In genomic region chr15:101167791-101168462, GRCh38 we compare ENCODE assay signal across 8 cellular contexts.
A peak's percentile ranks its signal among the peaks of the same experiment; 100 is the strongest.
DNase-seq lines count a peak whose midpoint lies in the region; ATAC-seq and TF ChIP-seq lines count a peak whose summit lies in the region.

No MANE protein-coding gene starts in this region.

- no peak overlapping the region for H3K4me2 ChIP-seq in mesendoderm (ENCODE audit: low read length)

- H3K56ac ChIP-seq in mesendoderm (ENCODE audit: low read length): no peak overlapping the region

- H3K9ac ChIP-seq in mesendoderm (ENCODE audit: low read length): no peak overlapping the region

- ATAC-seq in HG03442 (IDR thresholded peaks at IDR 0.05; ENCODE audit: unreplicated experiment) (peak; percentile 63), HG02852 (IDR thresholded peaks at IDR 0.05; ENCODE audit: unreplicated experiment) (no peak)

- H3K4ac ChIP-seq in mesendoderm (ENCODE audit: low read depth, low read length): no peak overlapping the region

- no peak overlapping the region for H2AK5ac ChIP-seq in mesendoderm (ENCODE audit: low read length)

- H3K36me3 ChIP-seq in mesendoderm (ENCODE audit: control insufficient read depth, insufficient read depth, low read length): no peaks in the 10 kb centered on the region

- H3K27ac ChIP-seq in mesendoderm (ENCODE audit: low read depth, low read length): no peak overlapping the region

- TF ChIP-seq CTCF in chondrocyte (IDR thresholded peaks at IDR 0.05) (no peak), type B pancreatic cell (conservative IDR thresholded peaks at IDR 0.05) (no peak)

- H3K4me1 Mint-ChIP-seq in chondrocyte (ENCODE audit: low read depth) (peaks cover 40% of the 10 kb centered on the region), type B pancreatic cell (ENCODE audit: unreplicated experiment) (peaks cover 11% of the 10 kb centered on the region)

- H3K9me3 Mint-ChIP-seq in chondrocyte (ENCODE audit: low read depth) (peaks cover 28% of the 10 kb centered on the region), type B pancreatic cell (peaks cover 26% of the 10 kb centered on the region)

- H3K27me3 Mint-ChIP-seq in chondrocyte (ENCODE audit: low read depth): no peaks in the 10 kb centered on the region
- no peaks in the 10 kb centered on the region for H3K27me3 Mint-ChIP-seq in type B pancreatic cell

- H3K4me3 ChIP-seq in mesendoderm (ENCODE audit: low read length): no peak overlapping the region

- peak overlapping the region; percentile 98 for H3K27ac Mint-ChIP-seq in chondrocyte (ENCODE audit: unreplicated experiment)
- no peak overlapping the region for H3K27ac Mint-ChIP-seq in type B pancreatic cell

- no peaks in the 10 kb centered on the region for H3K79me1 ChIP-seq in mesendoderm (ENCODE audit: low read length)

- H2BK5ac ChIP-seq in mesendoderm (ENCODE audit: low read length): no peak overlapping the region

- no peak overlapping the region for H2BK15ac ChIP-seq in mesendoderm (replicated peaks; ENCODE audit: low read depth)

- H3K23ac ChIP-seq in mesendoderm (ENCODE audit: low read length): no peak overlapping the region

- WGBS in mesendoderm (ENCODE audit: extremely low coverage, insufficient coverage, low lambda C conversion rate): no CpG with 5 or more reads among the region's 13 CpGs

- H3K79me2 ChIP-seq in mesendoderm (ENCODE audit: control insufficient read depth, insufficient read depth, low read length): no peaks in the 10 kb centered on the region

- no peak overlapping the region for H2BK120ac ChIP-seq in mesendoderm (ENCODE audit: low read depth, low read length)

- no peaks in the 10 kb centered on the region for H3K4me1 ChIP-seq in mesendoderm (ENCODE audit: control insufficient read depth, low read depth, low read length)

- DNase-seq in COLO829 (ENCODE audit: low spot score): peak; percentile 98
- DNase-seq in activated CD4-positive, CD25-positive, alpha-beta regulatory T cell treated with anti-CD3 and anti-CD28 coated beads, Interleukin-2, amount 50 U/mL, for 72 hours: peak; percentile 51
- no peak for DNase-seq in chondrocyte (ENCODE audit: low spot score)
- peak; percentile 87 for DNase-seq in mesendoderm
- DNase-seq in stimulated activated CD8-positive, alpha-beta memory T cell treated with anti-CD3 and anti-CD28 coated beads, Interleukin-7, amount 100 ng/mL, for 48 hours (ENCODE audit: extremely low read depth in 1 of 2, low read depth in 1 of 2): peak; percentile 51 to 87
- DNase-seq in type B pancreatic cell (ENCODE audit: extremely low spot score, unreplicated experiment): no peak

- H3K18ac ChIP-seq in mesendoderm (ENCODE audit: low read length): peak overlapping the region; percentile 2

- peak overlapping the region; percentile 53 for H3K4me3 Mint-ChIP-seq in chondrocyte (ENCODE audit: unreplicated experiment)
- H3K4me3 Mint-ChIP-seq in type B pancreatic cell: no peak overlapping the region

- no peaks in the 10 kb centered on the region for H3K27me3 ChIP-seq in mesendoderm (ENCODE audit: insufficient read depth, low read length, poor library complexity)

- no peak overlapping the region for H4K8ac ChIP-seq in mesendoderm (ENCODE audit: low read depth, low read length)

- H3K36me3 Mint-ChIP-seq in chondrocyte (ENCODE audit: low read depth) (peaks cover 9% of the 10 kb centered on the region), type B pancreatic cell (peaks cover 9% of the 10 kb centered on the region)

- no peak overlapping the region for H4K5ac ChIP-seq in mesendoderm (ENCODE audit: low read length)

Comparison
In these comparisons a context has a peak if more than half of its experiments do, and no peak if none do; other contexts are left out.
1. DNase-seq: peak in COLO829 (single experiment), activated CD4-positive, CD25-positive, alpha-beta regulatory T cell treated with anti-CD3 and anti-CD28 coated beads, Interleukin-2, amount 50 U/mL, for 72 hours (single experiment), mesendoderm (single experiment) and stimulated activated CD8-positive, alpha-beta memory T cell treated with anti-CD3 and anti-CD28 coated beads, Interleukin-7, amount 100 ng/mL, for 48 hours (2 of 2); none in chondrocyte (single experiment) and type B pancreatic cell (single experiment).